Comparison of ENCODE assay signal across 8 cellular contexts in genomic region chr17:44655983-44656700, GRCh38. TPM values are rescaled to one million over a fixed set of nuclear protein-coding genes. Genes with fewer than 3 reads are reported as not detected.
DNase-seq lines count a peak whose midpoint lies in the region; ATAC-seq and TF ChIP-seq lines count a peak whose summit lies in the region.

MEIOC (plus strand) TSS chr17:44656468; CDS start chr17:44656614, 146 bp downstream.

- no peaks in the 10 kb centered on the region for H3K36me3 ChIP-seq in MG63

- H3K4me1 Mint-ChIP-seq in activated CD4-positive, alpha-beta memory T cell treated with anti-CD3 and anti-CD28 coated beads for 36 hours (ENCODE audit: low read depth): peaks cover 4% of the 10 kb centered on the region
- H3K4me1 Mint-ChIP-seq in glutamatergic neuron (ENCODE audit: low read depth, unreplicated experiment): no peaks in the 10 kb centered on the region

- peak; percentile 30 for DNase-seq in COLO829 (ENCODE audit: low spot score)
- DNase-seq in MG63: no peak
- DNase-seq in activated CD4-positive, alpha-beta memory T cell treated with anti-CD3 and anti-CD28 coated beads for 36 hours: peak; percentile 53
- peak; percentile 45 for DNase-seq in glutamatergic neuron
- peak; percentile 18 to 38 for DNase-seq in stimulated activated CD4-positive, alpha-beta T cell treated with anti-CD3 and anti-CD28 coated beads, Interleukin-2, amount 100 ng/mL, for 48 hours
- DNase-seq in RKO (ENCODE audit: low spot score): no peak
- DNase-seq in NCI-H774 (lab: John Stamatoyannopoulos, UW): no peak

- POLR2A ChIA-PET in activated CD4-positive, alpha-beta memory T cell treated with anti-CD3 and anti-CD28 coated beads for 36 hours (lab: Charles Lee): no interaction called here

- peaks cover 20% of the 10 kb centered on the region for H3K27me3 Mint-ChIP-seq in activated CD4-positive, alpha-beta memory T cell treated with anti-CD3 and anti-CD28 coated beads for 36 hours
- peaks cover 12% of the 10 kb centered on the region for H3K27me3 Mint-ChIP-seq in glutamatergic neuron (ENCODE audit: unreplicated experiment)

- no peaks in the 10 kb centered on the region for H3K9me3 Mint-ChIP-seq in activated CD4-positive, alpha-beta memory T cell treated with anti-CD3 and anti-CD28 coated beads for 36 hours
- peaks cover 2% of the 10 kb centered on the region for H3K9me3 Mint-ChIP-seq in glutamatergic neuron (ENCODE audit: unreplicated experiment)

- no peaks in the 10 kb centered on the region for H3K9me3 ChIP-seq in MG63

- TF ChIP-seq CTCF in glutamatergic neuron (IDR thresholded peaks at IDR 0.05; ENCODE audit: partially characterized antibody, unreplicated experiment): no peak

- H3K27ac Mint-ChIP-seq in activated CD4-positive, alpha-beta memory T cell treated with anti-CD3 and anti-CD28 coated beads for 36 hours: no peak within 1 kb of the TSS
- no peak within 1 kb of the TSS for H3K27ac Mint-ChIP-seq in glutamatergic neuron (ENCODE audit: unreplicated experiment)

- no peaks in the 10 kb centered on the region for H3K36me3 Mint-ChIP-seq in activated CD4-positive, alpha-beta memory T cell treated with anti-CD3 and anti-CD28 coated beads for 36 hours
- H3K36me3 Mint-ChIP-seq in glutamatergic neuron (ENCODE audit: unreplicated experiment): no peaks in the 10 kb centered on the region

- CTCF ChIA-PET in activated CD4-positive, alpha-beta memory T cell treated with anti-CD3 and anti-CD28 coated beads for 36 hours (lab: Charles Lee): interaction anchor here (1.0 to 1.1 kb wide), 2 partner anchors 16 to 123 kb away, joined by 3 to 4 read pairs; no protein-coding TSS in a partner anchor

- ATAC-seq in GM18861 (IDR thresholded peaks at IDR 0.05; ENCODE audit: unreplicated experiment): no peak

- peak within 1 kb of the TSS; percentile 40 for H3K4me3 ChIP-seq in MG63

- peak within 1 kb of the TSS; percentile 48 for H3K4me3 Mint-ChIP-seq in activated CD4-positive, alpha-beta memory T cell treated with anti-CD3 and anti-CD28 coated beads for 36 hours
- H3K4me3 Mint-ChIP-seq in glutamatergic neuron (ENCODE audit: unreplicated experiment): peak within 1 kb of the TSS; percentile 64

- peaks cover 19% of the 10 kb centered on the region for H3K27me3 ChIP-seq in MG63

- intact Hi-C loops in activated CD4-positive, alpha-beta memory T cell treated with anti-CD3 and anti-CD28 coated beads for 36 hours (cut with micrococcal nuclease): no loop called here

RNA-seq across cellular contexts. Expression of gene MEIOC, which starts in this region (rescaled TPM):
- total RNA-seq in MG63 (2014; rRNA removed; shearing (Covaris generic); ENCODE audit: low replicate concordance): 0.95 TPM in 1 of 2 replicates, not detected in the other
- total RNA-seq in activated CD4-positive, alpha-beta memory T cell treated with anti-CD3 and anti-CD28 coated beads for 36 hours: under 1 TPM; 0.33 to 0.46 TPM
- total RNA-seq in glutamatergic neuron (ENCODE audit: unreplicated experiment): not detected

Comparison
In these comparisons a context has a peak if more than half of its experiments do, and no peak if none do; other contexts are left out.
1. Peak in DNase-seq in activated CD4-positive, alpha-beta memory T cell treated with anti-CD3 and anti-CD28 coated beads for 36 hours; RNA of the gene not detected or under 1 TPM.
2. Peak in DNase-seq in glutamatergic neuron; RNA of the gene not detected or under 1 TPM.
3. DNase-seq: peak in COLO829 (single experiment) and stimulated activated CD4-positive, alpha-beta T cell treated with anti-CD3 and anti-CD28 coated beads, Interleukin-2, amount 100 ng/mL, for 48 hours (2 of 2); none in MG63 (single experiment), RKO (single experiment) and NCI-H774 (single experiment).